Comparison of ENCODE assay signal across 19 cellular contexts in the genomic region with DNA sequence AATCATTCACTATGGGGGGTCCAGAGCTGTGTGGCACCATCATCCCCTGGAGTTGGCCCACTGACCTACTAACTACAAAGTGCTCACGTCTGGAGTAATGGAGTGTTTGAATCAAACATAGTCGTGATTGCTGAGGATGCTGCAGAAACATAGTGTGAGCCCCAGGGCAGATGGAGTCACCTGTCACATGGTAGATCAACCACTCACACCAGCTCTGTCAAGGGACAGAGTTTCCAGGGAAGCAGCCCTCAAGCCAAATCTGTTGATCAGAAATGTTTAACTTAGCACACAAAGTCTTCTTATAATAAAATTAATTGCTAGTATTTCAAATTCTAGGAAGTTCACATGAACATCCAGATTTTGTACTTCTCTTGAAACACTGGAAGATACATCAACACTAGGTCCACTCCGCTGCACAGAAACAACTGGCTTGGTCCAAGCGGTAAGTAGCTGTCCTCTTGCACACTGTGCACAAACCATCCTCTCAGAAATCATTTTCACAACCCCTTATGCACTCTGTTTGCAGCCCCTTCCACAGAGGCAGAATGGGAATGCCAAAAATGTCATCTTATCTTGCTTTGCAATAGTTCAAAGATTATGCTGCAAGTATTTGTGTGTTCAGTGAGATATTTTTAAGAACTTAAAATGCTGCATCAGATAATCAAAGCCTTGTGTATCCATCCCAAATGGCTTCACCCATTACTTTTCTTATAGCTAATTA.
DNase-seq lines count a peak whose midpoint lies in the region; ATAC-seq, FAIRE-seq and TF ChIP-seq lines count a peak whose summit lies in the region.
"Had no signal": no experiment of that assay in that cellular context is flagged by ENCODE, and none has a peak within 500 bp of the region (broad histone marks: within the 10 kb centered on the region; RNA-seq: fewer than 3 reads in every experiment).

No MANE protein-coding gene starts in this region.

- peaks cover 3% of the 10 kb centered on the region for H3K4me1 ChIP-seq in astrocyte (ENCODE audit: insufficient read depth, low read length)
- H3K4me1 ChIP-seq in heart right ventricle, result peaks cover 0 to 20% (median 10%) of the 10 kb centered on the region in 9 donors

- H3K27ac Mint-ChIP-seq in Calu3 (ENCODE audit: unreplicated experiment) (no peak overlapping the region), astrocyte (ENCODE audit: unreplicated experiment) (no peak overlapping the region), osteocyte (ENCODE audit: unreplicated experiment) (peak overlapping the region; percentile 33)
- H3K27ac Mint-ChIP-seq: activated naive CD8-positive, alpha-beta T cell treated with anti-CD3 and anti-CD28 coated beads, Interleukin-2, amount 50 U/mL, for 24 hours; CD4-positive, CD25-positive, alpha-beta regulatory T cell; naive thymus-derived CD8-positive, alpha-beta T cell; stimulated activated memory B cell treated with anti-CD40 and anti-IgM and Interleukin-4, amounts not matched to agents 10 μg/mL and 1 μg/mL and 100 μg/mL, for 72 hours; T-helper 2 cell treated with Interferon-gamma antibody and Interleukin-4, amounts not matched to agents 5 μg/mL and 100 μg/mL, for 36 hours had no signal

- WGBS in heart right ventricle, 2 donors, result 57 to 61% methylated on average over 4 of the region's 4 CpGs

- CTCF ChIA-PET in Calu3 (lab: Charles Lee), result interaction anchor here (0.5 to 3.5 kb wide), 5 partner anchors 9 to 1807 kb away, joined by 3 to 24 read pairs (median 3); a partner anchor contains a TSS

- no peak overlapping the region for H2AFZ ChIP-seq in astrocyte (ENCODE audit: low read depth, low read length)

- H3K27ac ChIP-seq in astrocyte (ENCODE audit: low read depth, low read length), result no peak overlapping the region
- H3K27ac ChIP-seq in heart right ventricle, result peak overlapping the region in 7 of 10 donors; percentile 16 to 48 (median 32)
- H3K27ac ChIP-seq: psoas muscle had no signal

- H3K9me3 ChIP-seq in astrocyte (ENCODE audit: insufficient read depth, low read depth, low read length) (no peaks in the 10 kb centered on the region), heart right ventricle (no peaks in the 10 kb centered on the region)
- H3K9me3 ChIP-seq: lower lobe of right lung, psoas muscle, tibial nerve had no signal

- intact Hi-C loops in Calu3 (cut with micrococcal nuclease; ENCODE audit: unreplicated experiment), result loop anchor here (5.0 kb wide), 3 partner anchors 89 to 189 kb away; a partner anchor contains a TSS
- intact Hi-C loops in heart right ventricle (cut with DNase I), result no loop called here

- TSS peak; percentile 59 for BruUV-seq in Calu3 (replicated peaks; lab: Mats Ljungman, UMichigan)

- peaks cover 16% of the 10 kb centered on the region for H3K36me3 Mint-ChIP-seq in Calu3 (ENCODE audit: insufficient read depth, unreplicated experiment)
- H3K36me3 Mint-ChIP-seq in astrocyte (ENCODE audit: low read depth, unreplicated experiment), result no peaks in the 10 kb centered on the region
- no peaks in the 10 kb centered on the region for H3K36me3 Mint-ChIP-seq in osteocyte (ENCODE audit: unreplicated experiment)
- H3K36me3 Mint-ChIP-seq: CD4-positive, CD25-positive, alpha-beta regulatory T cell; naive thymus-derived CD8-positive, alpha-beta T cell; stimulated activated memory B cell treated with anti-CD40 and anti-IgM and Interleukin-4, amounts not matched to agents 10 μg/mL and 1 μg/mL and 100 μg/mL, for 72 hours had no signal

- H3K4me2 ChIP-seq in astrocyte (ENCODE audit: low read length), result peak overlapping the region; percentile 15

- H3K9ac ChIP-seq in astrocyte (ENCODE audit: low read length), result no peak overlapping the region

- H3K27me3 ChIP-seq in astrocyte (ENCODE audit: insufficient read depth, low read length) (no peaks in the 10 kb centered on the region), heart right ventricle (no peaks in the 10 kb centered on the region)
- H3K27me3 ChIP-seq: tibial nerve had no signal

- no peaks in the 10 kb centered on the region for H3K36me3 ChIP-seq in astrocyte (ENCODE audit: insufficient read depth, low read length)
- peaks cover 0 to 13% (median 0%) of the 10 kb centered on the region in 9 donors for H3K36me3 ChIP-seq in heart right ventricle
- H3K36me3 ChIP-seq: lower lobe of right lung, tibial nerve had no signal

- H3K9me3 Mint-ChIP-seq in Calu3 (ENCODE audit: low read depth, unreplicated experiment) (no peaks in the 10 kb centered on the region), astrocyte (ENCODE audit: unreplicated experiment) (no peaks in the 10 kb centered on the region), osteocyte (ENCODE audit: unreplicated experiment) (no peaks in the 10 kb centered on the region)
- H3K9me3 Mint-ChIP-seq: activated naive CD8-positive, alpha-beta T cell treated with anti-CD3 and anti-CD28 coated beads, Interleukin-2, amount 50 U/mL, for 24 hours; CD4-positive, CD25-positive, alpha-beta regulatory T cell; naive thymus-derived CD8-positive, alpha-beta T cell; stimulated activated memory B cell treated with anti-CD40 and anti-IgM and Interleukin-4, amounts not matched to agents 10 μg/mL and 1 μg/mL and 100 μg/mL, for 72 hours; T-helper 2 cell treated with Interferon-gamma antibody and Interleukin-4, amounts not matched to agents 5 μg/mL and 100 μg/mL, for 36 hours had no signal

- H3K4me3 Mint-ChIP-seq in Calu3 (ENCODE audit: low read depth, unreplicated experiment) (peak overlapping the region; percentile 67), astrocyte (ENCODE audit: unreplicated experiment) (no peak overlapping the region), osteocyte (ENCODE audit: unreplicated experiment) (no peak overlapping the region)
- H3K4me3 Mint-ChIP-seq: activated naive CD8-positive, alpha-beta T cell treated with anti-CD3 and anti-CD28 coated beads, Interleukin-2, amount 50 U/mL, for 24 hours; CD4-positive, CD25-positive, alpha-beta regulatory T cell; naive thymus-derived CD8-positive, alpha-beta T cell; stimulated activated memory B cell treated with anti-CD40 and anti-IgM and Interleukin-4, amounts not matched to agents 10 μg/mL and 1 μg/mL and 100 μg/mL, for 72 hours; T-helper 2 cell treated with Interferon-gamma antibody and Interleukin-4, amounts not matched to agents 5 μg/mL and 100 μg/mL, for 36 hours had no signal

- no peak for TF ChIP-seq CTCF in Calu3 (IDR thresholded peaks at IDR 0.05; ENCODE audit: unreplicated experiment)
- no peak for TF ChIP-seq CTCF in astrocyte (IDR thresholded peaks at IDR 0.05; ENCODE audit: insufficient read depth, low read depth, low read length)
- no peak for TF ChIP-seq CTCF in heart right ventricle (IDR thresholded peaks at IDR 0.05)
- no peak for TF ChIP-seq CTCF in osteocyte (IDR thresholded peaks at IDR 0.05)

- H3K4me3 ChIP-seq in astrocyte (ENCODE audit: insufficient read depth, low read depth, low read length) (no peak overlapping the region), heart right ventricle (peak overlapping the region in 4 of 10 donors; percentile 5 to 20 (median 10))
- H3K4me3 ChIP-seq: lower lobe of right lung, psoas muscle, tibial nerve had no signal

- H4K20me1 ChIP-seq in astrocyte (ENCODE audit: insufficient read depth, low read length), result no peaks in the 10 kb centered on the region

- H3K27me3 Mint-ChIP-seq in Calu3 (ENCODE audit: unreplicated experiment), result no peaks in the 10 kb centered on the region
- H3K27me3 Mint-ChIP-seq in astrocyte (ENCODE audit: low read depth, unreplicated experiment), result no peaks in the 10 kb centered on the region
- H3K27me3 Mint-ChIP-seq in osteocyte (ENCODE audit: unreplicated experiment), result no peaks in the 10 kb centered on the region
- H3K27me3 Mint-ChIP-seq: CD4-positive, CD25-positive, alpha-beta regulatory T cell; stimulated activated memory B cell treated with anti-CD40 and anti-IgM and Interleukin-4, amounts not matched to agents 10 μg/mL and 1 μg/mL and 100 μg/mL, for 72 hours had no signal

- DNase-seq in Calu3 (no peak), astrocyte (ENCODE audit: low read depth) (no peak), heart right ventricle (no peak), osteocyte (ENCODE audit: extremely low spot score, unreplicated experiment) (no peak), dedifferentiated amniotic fluid mesenchymal stem cell (ENCODE audit: extremely low spot score) (no peak), NCI-H1436 treated with DMSO at 0.1 percent for 48 hours (lab: John Stamatoyannopoulos, UW) (no peak)
- DNase-seq: activated naive CD8-positive, alpha-beta T cell treated with anti-CD3 and anti-CD28 coated beads, Interleukin-2, amount 50 U/mL, for 24 hours; CD4-positive, CD25-positive, alpha-beta regulatory T cell; KG1; naive thymus-derived CD8-positive, alpha-beta T cell; NCI-H1092 treated with DMSO at 0.1 percent for 48 hours had no signal

- H3K4me1 Mint-ChIP-seq in Calu3 (ENCODE audit: low read depth, unreplicated experiment), result peaks cover 29% of the 10 kb centered on the region
- peaks cover 9% of the 10 kb centered on the region for H3K4me1 Mint-ChIP-seq in astrocyte (ENCODE audit: low read depth, unreplicated experiment)
- peaks cover 14% of the 10 kb centered on the region for H3K4me1 Mint-ChIP-seq in osteocyte (ENCODE audit: unreplicated experiment)
- H3K4me1 Mint-ChIP-seq: activated naive CD8-positive, alpha-beta T cell treated with anti-CD3 and anti-CD28 coated beads, Interleukin-2, amount 50 U/mL, for 24 hours; CD4-positive, CD25-positive, alpha-beta regulatory T cell; naive thymus-derived CD8-positive, alpha-beta T cell; stimulated activated memory B cell treated with anti-CD40 and anti-IgM and Interleukin-4, amounts not matched to agents 10 μg/mL and 1 μg/mL and 100 μg/mL, for 72 hours had no signal

- peak in 5 of 8 donors; percentile 33 to 64 (median 45) for ATAC-seq in heart right ventricle
- no peak for ATAC-seq in HG03469 (IDR thresholded peaks at IDR 0.05; ENCODE audit: unreplicated experiment)
- ATAC-seq in GM18867 (IDR thresholded peaks at IDR 0.05; ENCODE audit: unreplicated experiment), result no peak
- ATAC-seq: activated CD4-positive, CD25-positive, alpha-beta regulatory T cell treated with anti-CD3 and anti-CD28 coated beads, Interleukin-2, amount 50 U/mL, for 24 hours; activated naive CD8-positive, alpha-beta T cell treated with anti-CD3 and anti-CD28 coated beads, Interleukin-2, amount 50 U/mL, for 24 hours; naive thymus-derived CD8-positive, alpha-beta T cell; stimulated activated memory B cell treated with anti-CD40 and anti-IgM and Interleukin-4, amounts not matched to agents 10 μg/mL and 1 μg/mL and 100 μg/mL, for 72 hours had no signal

- no peak for FAIRE-seq in astrocyte (lab: Jason Lieb, UNC)

- no peaks in the 10 kb centered on the region for H3K79me2 ChIP-seq in astrocyte (ENCODE audit: insufficient read depth, low read length)

Comparison
In these comparisons a context has a peak if more than half of its experiments do, and no peak if none do; other contexts are left out.
1. ATAC-seq: peak in heart right ventricle (5 of 8); none in HG03469 (single experiment) and GM18867 (single experiment).